ENCODE assay signal across 16 cellular contexts in genomic region chr3:58066842-58067241, GRCh38. TPM values are rescaled to one million over a fixed set of nuclear protein-coding genes. Genes with fewer than 3 reads are reported as not detected.
A peak's percentile ranks its signal among the peaks of the same experiment; 100 is the strongest.
DNase-seq lines count a peak whose midpoint lies in the region; ATAC-seq, FAIRE-seq and TF ChIP-seq lines count a peak whose summit lies in the region.
"Had no signal": no experiment of that assay in that cellular context is flagged by ENCODE, and none has a peak within 500 bp of the region (broad histone marks: within the 10 kb centered on the region; RNA-seq: fewer than 3 reads in every experiment).

No MANE protein-coding gene starts in this region.

- peaks cover 14% of the 10 kb centered on the region for H3K79me1 ChIP-seq in mesendoderm (ENCODE audit: low read length)

- H3K27me3 Mint-ChIP-seq in nephron (ENCODE audit: low read depth) = no peaks in the 10 kb centered on the region

- peak overlapping the region in 2 of 3 experiments; percentile 22 to 61 for H3K4me3 Mint-ChIP-seq in nephron
- H3K4me3 Mint-ChIP-seq: immature natural killer cell had no signal

- peak overlapping the region; percentile 94 to 98 (median 97) for H3K27ac Mint-ChIP-seq in nephron
- H3K27ac Mint-ChIP-seq: immature natural killer cell had no signal

- H3K36me3 Mint-ChIP-seq in nephron (ENCODE audit: low read depth) = no peaks in the 10 kb centered on the region
- H3K36me3 Mint-ChIP-seq: immature natural killer cell had no signal

- no CpG with 5 or more reads among the region's 3 CpGs for WGBS in mesendoderm (ENCODE audit: extremely low coverage, insufficient coverage, low lambda C conversion rate)

- H3K4me1 Mint-ChIP-seq in nephron = peaks cover 64% of the 10 kb centered on the region
- H3K4me1 Mint-ChIP-seq: immature natural killer cell had no signal

- no peak overlapping the region for H3K56ac ChIP-seq in mesendoderm (ENCODE audit: low read length)

- H3K4me1 ChIP-seq in ACC112 (ENCODE audit: control insufficient read depth, insufficient read depth, low read length, unreplicated experiment) (peaks cover 39% of the 10 kb centered on the region), mesendoderm (ENCODE audit: control insufficient read depth, low read depth, low read length) (peaks cover 5% of the 10 kb centered on the region)

- peak; percentile 65 for DNase-seq in RCC 7860 (ENCODE audit: low spot score)
- no peak for DNase-seq in epithelial cell of prostate (ENCODE audit: low read depth, low spot score)
- no peak for DNase-seq in T-helper 1 cell
- DNase-seq in mesendoderm = no peak
- no peak for DNase-seq in NCI-H524 (lab: John Stamatoyannopoulos, UW)
- DNase-seq: immature natural killer cell, NCI-H1436 treated with DMSO at 0.1 percent for 48 hours, NCI-H526 treated with DMSO at 0.1 percent for 48 hours, small intestine, upper lobe of left lung had no signal

- H4K8ac ChIP-seq in mesendoderm (ENCODE audit: low read depth, low read length) = no peak overlapping the region

- H4K5ac ChIP-seq in mesendoderm (ENCODE audit: low read length) = no peak overlapping the region

- H2AK5ac ChIP-seq in mesendoderm (ENCODE audit: low read length) = no peak overlapping the region

- no peak overlapping the region for H2BK15ac ChIP-seq in mesendoderm (replicated peaks; ENCODE audit: low read depth)

- H3K18ac ChIP-seq in mesendoderm (ENCODE audit: low read length) = no peak overlapping the region

- FAIRE-seq in RCC 7860 (lab: Jason Lieb, UNC) = peak; percentile 62
- FAIRE-seq: A204.1, HTR-8/SVneo, small intestine had no signal

- no peak overlapping the region for H2BK5ac ChIP-seq in mesendoderm (ENCODE audit: low read length)

- H3K79me2 ChIP-seq in ACC112 (ENCODE audit: control insufficient read depth, insufficient read depth, low read length, unreplicated experiment) (peaks cover 77% of the 10 kb centered on the region), mesendoderm (ENCODE audit: control insufficient read depth, insufficient read depth, low read length) (peaks cover 29% of the 10 kb centered on the region)

- ATAC-seq in GM21390 (IDR thresholded peaks at IDR 0.05; ENCODE audit: unreplicated experiment) = no peak
- ATAC-seq: activated CD4-positive, CD25-positive, alpha-beta regulatory T cell treated with anti-CD3 and anti-CD28 coated beads, Interleukin-2, amount 50 U/mL, for 24 hours had no signal

- H3K36me3 ChIP-seq in ACC112 (ENCODE audit: insufficient read depth, low read length) (no peaks in the 10 kb centered on the region), mesendoderm (ENCODE audit: control insufficient read depth, insufficient read depth, low read length) (no peaks in the 10 kb centered on the region)
- H3K36me3 ChIP-seq: upper lobe of left lung had no signal

- no peak overlapping the region for H2BK120ac ChIP-seq in mesendoderm (ENCODE audit: low read depth, low read length)

- H3K23ac ChIP-seq in mesendoderm (ENCODE audit: low read length) = no peak overlapping the region

- H3K4ac ChIP-seq in mesendoderm (ENCODE audit: low read depth, low read length) = no peak overlapping the region

- 0 out of 2 replicates have a peak overlapping the region, but pooled peaks have one; percentile 22 for H3K27ac ChIP-seq in ACC112 (ENCODE audit: low read depth, low read length)
- peak overlapping the region; percentile 6 for H3K27ac ChIP-seq in epithelial cell of prostate
- H3K27ac ChIP-seq in mesendoderm (ENCODE audit: low read depth, low read length) = no peak overlapping the region
- H3K27ac ChIP-seq: upper lobe of left lung had no signal

- H3K9ac ChIP-seq in mesendoderm (ENCODE audit: low read length) = no peak overlapping the region

- H3K4me2 ChIP-seq in mesendoderm (ENCODE audit: low read length) = no peak overlapping the region

- no peaks in the 10 kb centered on the region for H3K27me3 ChIP-seq in ACC112 (ENCODE audit: insufficient read depth, low read length)
- H3K27me3 ChIP-seq in mesendoderm (ENCODE audit: insufficient read depth, low read length, poor library complexity) = no peaks in the 10 kb centered on the region
- H3K27me3 ChIP-seq: upper lobe of left lung had no signal

- H3K9me3 Mint-ChIP-seq in nephron = no peaks in the 10 kb centered on the region
- H3K9me3 Mint-ChIP-seq: immature natural killer cell had no signal

- no peak overlapping the region for H2AFZ ChIP-seq in ACC112 (ENCODE audit: low read length, unreplicated experiment)

- H3K4me3 ChIP-seq in ACC112 (ENCODE audit: low read depth, low read length) (no peak overlapping the region), mesendoderm (ENCODE audit: low read length) (no peak overlapping the region)
- H3K4me3 ChIP-seq: upper lobe of left lung had no signal

- no peak for TF ChIP-seq CTCF in nephron (IDR thresholded peaks at IDR 0.05; ENCODE audit: unreplicated experiment in 3 of 3)

RNA-seq across cellular contexts. Expression of gene FLNB, which starts 58.6 kb away (rescaled TPM):
- 26.8 TPM for polyA plus RNA-seq in mesendoderm (2013, experiment 1 of 2)
- 26.5 TPM for polyA plus RNA-seq in mesendoderm (2013, experiment 2 of 2)
